Comparison of ENCODE assay signal across 1 cellular context in genomic region chr20:46491354-46491753, GRCh38.
A peak's percentile ranks its signal among the peaks of the same experiment; 100 is the strongest.
TF ChIP-seq lines count a peak whose summit lies in the region.

No MANE protein-coding gene starts in this region.

TF ChIP-seq in HepG2, 621 proteins besides CTCF, POLR2A, EP300 and RAD21 (continued from another document and continues in another):
- TF ChIP-seq REST (IDR thresholded peaks at IDR 0.05; ENCODE audit: borderline replicate concordance in 1 of 2, low read depth in 1 of 2, low read length in 2 of 2) = no peak
- TF ChIP-seq PPARG (CRISPR knock-in tag; conservative IDR thresholded peaks at IDR 0.05) = 0 out of 2 replicates have a peak, but pooled peaks have one; percentile 32
- TF ChIP-seq GTF3A (CRISPR knock-in tag; conservative IDR thresholded peaks at IDR 0.05) = no peak
- TF ChIP-seq CCDC6 (CRISPR knock-in tag; IDR thresholded peaks at IDR 0.05) = no peak
- no peak for TF ChIP-seq ZNF570 (CRISPR knock-in tag; IDR thresholded peaks at IDR 0.05; ENCODE audit: borderline replicate concordance)
- TF ChIP-seq BRF2 (CRISPR knock-in tag; IDR thresholded peaks at IDR 0.05) = no peak
- peak; percentile 62; the same call in 1 of the 2 replicates for TF ChIP-seq TARDBP (CRISPR knock-in tag; IDR thresholded peaks at IDR 0.05)
- TF ChIP-seq MED13 (CRISPR knock-in tag; IDR thresholded peaks at IDR 0.05) = no peak
- no peak for TF ChIP-seq ZNF792 (CRISPR knock-in tag; IDR thresholded peaks at IDR 0.05)
- no peak for TF ChIP-seq ZBTB20 (CRISPR knock-in tag; IDR thresholded peaks at IDR 0.05; ENCODE audit: borderline replicate concordance, low read depth)
- no peak for TF ChIP-seq SETDB1 (CRISPR knock-in tag; IDR thresholded peaks at IDR 0.05; ENCODE audit: borderline replicate concordance)
- TF ChIP-seq SOX5 (CRISPR knock-in tag; IDR thresholded peaks at IDR 0.05; ENCODE audit: borderline replicate concordance) = peak; percentile 48; the same call in 1 of the 2 replicates
- TF ChIP-seq ZNF160 (CRISPR knock-in tag; IDR thresholded peaks at IDR 0.05) = no peak
- TF ChIP-seq ZNF646 (CRISPR knock-in tag; IDR thresholded peaks at IDR 0.05) = no peak
- TF ChIP-seq DMTF1 (CRISPR knock-in tag; IDR thresholded peaks at IDR 0.05) = no peak
- TF ChIP-seq AGO2 (optimal IDR thresholded peaks at IDR 0.05; ENCODE audit: low read depth, low read length) = no peak
- TF ChIP-seq PTBP1 (IDR thresholded peaks at IDR 0.05; ENCODE audit: low read depth, low read length, poor library complexity, severe bottlenecking) = no peak
- no peak for TF ChIP-seq ZSCAN30 (CRISPR knock-in tag; IDR thresholded peaks at IDR 0.05)
- no peak for TF ChIP-seq FOXC1 (CRISPR knock-in tag; IDR thresholded peaks at IDR 0.05; ENCODE audit: borderline replicate concordance)
- TF ChIP-seq BCLAF1 (IDR thresholded peaks at IDR 0.05) = no peak
- TF ChIP-seq THYN1 (CRISPR knock-in tag; IDR thresholded peaks at IDR 0.05; ENCODE audit: borderline replicate concordance, low read depth) = 0 out of 2 replicates have a peak, but pooled peaks have one; percentile 61
- TF ChIP-seq THAP8 (CRISPR knock-in tag; IDR thresholded peaks at IDR 0.05; ENCODE audit: borderline replicate concordance) = no peak
- no peak for TF ChIP-seq GATAD1 (CRISPR knock-in tag; IDR thresholded peaks at IDR 0.05)
- 0 out of 2 replicates have a peak, but pooled peaks have one; percentile 26 for TF ChIP-seq ZBTB43 (CRISPR knock-in tag; conservative IDR thresholded peaks at IDR 0.05)
- TF ChIP-seq CREBL2 (CRISPR knock-in tag; IDR thresholded peaks at IDR 0.05; ENCODE audit: borderline replicate concordance) = no peak
- no peak for TF ChIP-seq ZNF773 (CRISPR knock-in tag; IDR thresholded peaks at IDR 0.05; ENCODE audit: borderline replicate concordance)
- TF ChIP-seq BCL3 (CRISPR knock-in tag; IDR thresholded peaks at IDR 0.05) = no peak
- no peak for TF ChIP-seq PREB (CRISPR knock-in tag; IDR thresholded peaks at IDR 0.05)
- TF ChIP-seq ZNF446 (CRISPR knock-in tag; IDR thresholded peaks at IDR 0.05) = no peak
- no peak for TF ChIP-seq DNMT1 (CRISPR knock-in tag; IDR thresholded peaks at IDR 0.05)
- TF ChIP-seq FUBP1 (CRISPR knock-in tag; IDR thresholded peaks at IDR 0.05; ENCODE audit: borderline replicate concordance) = no peak
- no peak for TF ChIP-seq ZNF724P (CRISPR knock-in tag; IDR thresholded peaks at IDR 0.05; ENCODE audit: borderline replicate concordance)
- TF ChIP-seq SMC3 (IDR thresholded peaks at IDR 0.05; ENCODE audit: low read length) = no peak
